8 cellular contexts compared by ENCODE assay signal in genomic region chr5:176237971-176238644, GRCh38. TPM values are rescaled to one million over a fixed set of nuclear protein-coding genes. Genes with fewer than 3 reads are reported as not detected.
DNase-seq lines count a peak whose midpoint lies in the region; ATAC-seq and TF ChIP-seq lines count a peak whose summit lies in the region.
"Not testable (repeated sequence)": the region's sequence is repeated elsewhere in the genome, so short reads cannot be mapped to it uniquely, and the experiment has no call there.

Gene SIMC1 (plus strand): TSS chr5:176238424. CDS start chr5:176238509, 85 bp downstream.

- not testable (repeated sequence) for H3K9ac ChIP-seq in MM.1S (ENCODE audit: low read length); iPS-18a (ENCODE audit: low read length)

- ATAC-seq in GM18517 (IDR thresholded peaks at IDR 0.05; ENCODE audit: unreplicated experiment) (peak; percentile 57), HG02642 (IDR thresholded peaks at IDR 0.05; ENCODE audit: poor library complexity, unreplicated experiment) (peak; percentile 71), gastrocnemius medialis (peak; percentile 81 to 88), aorta (ENCODE audit: low FRiP score) (peak; percentile 68)

- not testable (repeated sequence) for H3K9me2 ChIP-seq in MM.1S (replicated peaks; ENCODE audit: insufficient read depth, low read length)

- not testable (repeated sequence) for H3K79me2 ChIP-seq in MM.1S (ENCODE audit: low read length)

- H4K20me1 ChIP-seq in MM.1S (ENCODE audit: insufficient read depth, low read length) = not testable (repeated sequence)

- TF ChIP-seq POLR2A in gastrocnemius medialis (IDR thresholded peaks at IDR 0.05) = not testable (repeated sequence)

- peak; percentile 46 for DNase-seq in MM.1S
- DNase-seq in activated CD4-positive, alpha-beta T cell treated with anti-CD3 and anti-CD28 coated beads for 24 hours (ENCODE audit: low read depth in 2 of 2) = peak; percentile 36 to 41
- peak; percentile 13 to 44 for DNase-seq in T47D (ENCODE audit: low read depth in 1 of 2, low spot score in 1 of 2)
- DNase-seq in gastrocnemius medialis = peak; percentile 3 to 16
- peak in 1 of 2 donors; percentile 83 for DNase-seq in aorta

- WGBS in aorta, 2 donors = 5 to 10% methylated on average over 27 to 72 of the region's 81 CpGs

- H3F3A ChIP-seq in MM.1S (ENCODE audit: insufficient read depth, low read length) = not testable (repeated sequence)

- not testable (repeated sequence) for H2AFZ ChIP-seq in MM.1S (ENCODE audit: low read length)

- intact Hi-C loops in gastrocnemius medialis (cut with DNase I; ENCODE audit: low total_unique reads); aorta (cut with DNase I): not testable (repeated sequence)

- in situ Hi-C loops in T47D (cut with HindIII; ENCODE audit: low pct_unique_long_range_greater_than_20kb, low sequenced_read_pairs); gastrocnemius medialis (cut with MboI; ENCODE audit: low sequenced_read_pairs in 4 of 4): not testable (repeated sequence)

- not testable (repeated sequence) for H3K36me3 ChIP-seq in MM.1S (replicated peaks; ENCODE audit: insufficient read depth, low read length); iPS-18a (ENCODE audit: control insufficient read depth, low read depth, low read length); gastrocnemius medialis; aorta (ENCODE audit: control insufficient read depth in 1 of 2, insufficient read depth in 2 of 2, low read length in 1 of 2)

- TF ChIP-seq CTCF in MM.1S (IDR thresholded peaks at IDR 0.05; ENCODE audit: low read length); gastrocnemius medialis (IDR thresholded peaks at IDR 0.05 in 4 of 5, conservative IDR thresholded peaks at IDR 0.05 in 1 of 5): not testable (repeated sequence)

- not testable (repeated sequence) for H3K27ac ChIP-seq in MM.1S (ENCODE audit: low read length); iPS-18a (ENCODE audit: low read length); aorta (ENCODE audit: low read depth in 1 of 2, low read length in 2 of 2)
- peak within 1 kb of the TSS in 3 of 4 donors; percentile 34 to 62 (median 58) for H3K27ac ChIP-seq in gastrocnemius medialis

- not testable (repeated sequence) for H3K4me2 ChIP-seq in MM.1S (ENCODE audit: low read depth, low read length)

- H3K4me3 ChIP-seq in MM.1S (ENCODE audit: low read length) = not testable (repeated sequence)
- peak within 1 kb of the TSS; percentile 9 for H3K4me3 ChIP-seq in iPS-18a (ENCODE audit: low read length)
- peak within 1 kb of the TSS; percentile 42 to 55 (median 52) for H3K4me3 ChIP-seq in gastrocnemius medialis
- H3K4me3 ChIP-seq in aorta (ENCODE audit: low read length in 2 of 2) = peak within 1 kb of the TSS in 1 of 2 donors; percentile 12

- not testable (repeated sequence) for H3K4me1 ChIP-seq in MM.1S (ENCODE audit: low read length); iPS-18a (ENCODE audit: control insufficient read depth, low read depth, low read length); gastrocnemius medialis; aorta (ENCODE audit: control insufficient read depth in 1 of 2, insufficient read depth in 2 of 2, low read length in 2 of 2)

- not testable (repeated sequence) for H3K27me3 ChIP-seq in MM.1S (replicated peaks; ENCODE audit: insufficient read depth, low read length); iPS-18a (ENCODE audit: control insufficient read depth, insufficient read depth, low read length); gastrocnemius medialis; aorta (ENCODE audit: control insufficient read depth in 1 of 2, insufficient read depth in 2 of 2, low read length in 1 of 2)

- H3K9me3 ChIP-seq in MM.1S (replicated peaks; ENCODE audit: insufficient read depth, low read length); iPS-18a (ENCODE audit: control insufficient read depth, low read depth, low read length); gastrocnemius medialis; aorta (ENCODE audit: control insufficient read depth, low read length): not testable (repeated sequence)

RNA-seq across cellular contexts. Expression of gene SIMC1, which starts in this region (rescaled TPM):
- total RNA-seq in gastrocnemius medialis = 10 to 100 TPM in 2 of 4 donors, 1 to 10 TPM in 2; 5.1 to 45.8 (median 11.5) TPM
- 10 to 100 TPM; 13.7 to 19.7 TPM for total RNA-seq in aorta
- 1 to 10 TPM; 2.6 to 4.6 TPM for polyA plus RNA-seq in aorta
